In genomic region chr11:64768300-64768694, GRCh38 we compare ENCODE assay signal across 1 cellular context.
A peak's percentile ranks its signal among the peaks of the same experiment; 100 is the strongest.
TF ChIP-seq lines count a peak whose summit lies in the region.

No MANE protein-coding gene starts in this region.

TF ChIP-seq in HepG2, 621 proteins besides CTCF, POLR2A, EP300 and RAD21:
- no peak for TF ChIP-seq ISX (CRISPR knock-in tag; conservative IDR thresholded peaks at IDR 0.05)
- TF ChIP-seq ZBTB43 (CRISPR knock-in tag; conservative IDR thresholded peaks at IDR 0.05), result no peak
- no peak for TF ChIP-seq PLSCR1 (CRISPR knock-in tag; IDR thresholded peaks at IDR 0.05; ENCODE audit: borderline replicate concordance)
- TF ChIP-seq ZNF274 (CRISPR knock-in tag; IDR thresholded peaks at IDR 0.05), result no peak
- TF ChIP-seq PRMT3 (CRISPR knock-in tag; IDR thresholded peaks at IDR 0.05; ENCODE audit: borderline replicate concordance, low read depth), result no peak
- TF ChIP-seq ZMYM4 (CRISPR knock-in tag; IDR thresholded peaks at IDR 0.05), result no peak
- 0 out of 2 replicates have a peak, but pooled peaks have one; percentile 3 for TF ChIP-seq POLR2AphosphoS2 (IDR thresholded peaks at IDR 0.05; ENCODE audit: low read depth, low read length)
TF ChIP-seq in HepG2: peak in this region for 1.
